ENCODE assay signal across 8 cellular contexts in genomic region chr14:35533357-35534129, GRCh38. TPM values are rescaled to one million over a fixed set of nuclear protein-coding genes. Genes with fewer than 3 reads are reported as not detected.
DNase-seq lines count a peak whose midpoint lies in the region; ATAC-seq and TF ChIP-seq lines count a peak whose summit lies in the region.

No MANE protein-coding gene starts in this region.

- TF ChIP-seq POLR2A in prostate gland (IDR thresholded peaks at IDR 0.05): no peak

- no peaks in the 10 kb centered on the region for H3K9me3 Mint-ChIP-seq in activated naive CD8-positive, alpha-beta T cell (ENCODE audit: low read depth)

- peak; percentile 79 for ATAC-seq in GM21717 (IDR thresholded peaks at IDR 0.05; ENCODE audit: unreplicated experiment)
- ATAC-seq in left cardiac atrium: peak; percentile 67 to 90

- H3K4me1 ChIP-seq in SJCRH30 (no peaks in the 10 kb centered on the region), prostate gland (replicated peaks) (no peaks in the 10 kb centered on the region)

- H3K36me3 ChIP-seq in SJCRH30: no peaks in the 10 kb centered on the region
- no peaks in the 10 kb centered on the region for H3K36me3 ChIP-seq in prostate gland

- peaks cover 11% of the 10 kb centered on the region for H3K36me3 Mint-ChIP-seq in activated naive CD8-positive, alpha-beta T cell

- H3K4me3 Mint-ChIP-seq in activated naive CD8-positive, alpha-beta T cell: peak overlapping the region; percentile 67

- TF ChIP-seq CTCF in prostate gland (IDR thresholded peaks at IDR 0.05): no peak

- H3K27ac ChIP-seq in SJCRH30 (no peak overlapping the region), prostate gland (peak overlapping the region; percentile 45 to 63)

- H3K4me1 Mint-ChIP-seq in activated naive CD8-positive, alpha-beta T cell (ENCODE audit: low read depth): peaks cover 12% of the 10 kb centered on the region

- H3K9me3 ChIP-seq in SJCRH30 (replicated peaks) (no peaks in the 10 kb centered on the region), prostate gland (no peaks in the 10 kb centered on the region)

- no peak overlapping the region for H3K27ac Mint-ChIP-seq in activated naive CD8-positive, alpha-beta T cell

- intact Hi-C loops in left cardiac atrium (cut with DNase I): no loop called here
- intact Hi-C loops in prostate gland (cut with DNase I): no loop called here

- TF ChIP-seq EP300 in Ishikawa (IDR thresholded peaks at IDR 0.05; ENCODE audit: borderline replicate concordance): no peak

- no peak for TF ChIP-seq RAD21 in Ishikawa (IDR thresholded peaks at IDR 0.05; ENCODE audit: low read depth)

- H3K27me3 Mint-ChIP-seq in activated naive CD8-positive, alpha-beta T cell: peaks cover 33% of the 10 kb centered on the region

- H3K27me3 ChIP-seq in SJCRH30 (no peaks in the 10 kb centered on the region), prostate gland (replicated peaks; ENCODE audit: insufficient read depth) (no peaks in the 10 kb centered on the region)

- H3K4me3 ChIP-seq in SJCRH30 (peak overlapping the region; percentile 68), prostate gland (peak overlapping the region; percentile 41 to 45)

- DNase-seq in DMS79 treated with DMSO at 0.1 percent for 48 hours (lab: John Stamatoyannopoulos, UW): peak; percentile 96
- DNase-seq in SJCRH30: peak; percentile 91
- peak; percentile 42 for DNase-seq in left cardiac atrium
- DNase-seq in prostate gland (ENCODE audit: low spot score): peak; percentile 62
- DNase-seq in COLO829 (ENCODE audit: low spot score): no peak

- WGBS in prostate gland: under 1% methylated on average over 83 of the region's 95 CpGs

TF ChIP-seq in Ishikawa, 13 proteins besides CTCF, POLR2A, EP300 and RAD21:
- no peak for TF ChIP-seq EGR1 (IDR thresholded peaks at IDR 0.05)
- 0 out of 2 replicates have a peak, but pooled peaks have one; percentile 10 for TF ChIP-seq REST (IDR thresholded peaks at IDR 0.05; ENCODE audit: low read depth)
- TF ChIP-seq TEAD4 (IDR thresholded peaks at IDR 0.05): no peak
- TF ChIP-seq MAX (IDR thresholded peaks at IDR 0.05): peak; percentile 78
- no peak for TF ChIP-seq CREB1 (IDR thresholded peaks at IDR 0.05; ENCODE audit: low read depth)

RNA-seq across cellular contexts. Expression of gene INSM2, which starts 0.4 kb away (rescaled TPM):
- total RNA-seq in SJCRH30 (2014; rRNA removed; shearing (Covaris generic)): 0.13 and 0.38 TPM in 2 replicates
- total RNA-seq in left cardiac atrium (not detected), prostate gland (1 to 10 TPM in 1 of 2 donors, not detected in 1; 1.2 TPM)
